In the genomic region with DNA sequence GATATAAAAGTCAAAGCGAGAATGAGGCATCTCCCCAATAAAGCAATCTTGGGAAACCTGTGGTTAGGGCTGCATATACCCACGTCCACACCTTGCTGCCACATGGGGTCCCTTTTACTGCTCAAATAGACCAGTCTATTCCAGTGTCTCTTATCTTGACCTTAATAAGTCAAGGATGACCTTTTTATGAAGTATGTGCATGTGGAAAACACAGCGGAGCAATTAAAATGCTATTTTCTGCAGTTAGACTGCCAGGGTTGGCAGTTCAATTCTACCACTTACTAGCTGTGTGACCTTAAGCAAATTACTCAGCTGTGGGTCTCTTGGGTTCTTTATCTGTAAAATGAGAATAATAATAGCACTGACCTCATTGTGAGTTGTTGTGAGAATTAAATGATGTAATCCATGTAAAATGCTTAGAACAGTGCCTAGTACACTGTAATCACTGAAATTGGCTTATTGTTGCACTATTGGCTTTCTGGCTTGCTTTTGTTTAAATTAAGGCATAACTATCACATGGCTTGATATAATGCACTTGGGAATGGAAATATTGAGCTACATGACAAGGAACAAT, we compare ENCODE assay signal across 14 cellular contexts.
DNase-seq lines count a peak whose midpoint lies in the region; ATAC-seq and TF ChIP-seq lines count a peak whose summit lies in the region.
"Had no signal": no experiment of that assay in that cellular context is flagged by ENCODE, and none has a peak within 500 bp of the region (broad histone marks: within the 10 kb centered on the region; RNA-seq: fewer than 3 reads in every experiment).

No MANE protein-coding gene starts in this region.

- intact Hi-C loops in stomach (cut with DNase I; ENCODE audit: low total_unique reads) = no loop called here

- TF ChIP-seq EP300 in stomach (IDR thresholded peaks at IDR 0.05) = no peak

- ATAC-seq in HG02884 (IDR thresholded peaks at IDR 0.05; ENCODE audit: unreplicated experiment) = no peak

- H3K9ac ChIP-seq in skeletal muscle tissue (ENCODE audit: low read depth in 1 of 3, low read length in 3 of 3) = no peak overlapping the region

- TF ChIP-seq CTCF in fibroblast of mammary gland (conservative IDR thresholded peaks at IDR 0.05; ENCODE audit: control insufficient read depth, insufficient read depth, low read depth, low read length) = no peak
- TF ChIP-seq CTCF in stomach (IDR thresholded peaks at IDR 0.05) = no peak

- H3K27me3 ChIP-seq in skeletal muscle tissue (ENCODE audit: control insufficient read depth in 3 of 3, insufficient read depth in 3 of 3, low read length in 3 of 3) (no peaks in the 10 kb centered on the region), stomach (no peaks in the 10 kb centered on the region)

- H3K4me3 ChIP-seq in fibroblast of mammary gland (ENCODE audit: control insufficient read depth, low read depth, low read length) = no peak overlapping the region
- H3K4me3 ChIP-seq in skeletal muscle tissue (ENCODE audit: low read length in 3 of 3) = no peak overlapping the region
- no peak overlapping the region for H3K4me3 ChIP-seq in stomach

- WGBS in stomach, 5 donors = 81 to 85% (median 83%) methylated on average over 3 of the region's 3 CpGs

- H3K4me1 ChIP-seq in skeletal muscle tissue (ENCODE audit: control insufficient read depth in 3 of 3, insufficient read depth in 3 of 3, low read length in 3 of 3) (peaks cover 2 to 5% (median 4%) of the 10 kb centered on the region in 3 donors), stomach (peaks cover 0 to 12% (median 0%) of the 10 kb centered on the region in 4 donors)

- H3K9me3 ChIP-seq in skeletal muscle tissue (ENCODE audit: control insufficient read depth in 3 of 3, low read length in 3 of 3) (no peaks in the 10 kb centered on the region), stomach (no peaks in the 10 kb centered on the region)

- H3K27ac ChIP-seq in skeletal muscle tissue (ENCODE audit: low read depth, low read length) (peak overlapping the region; percentile 26), stomach (no peak overlapping the region)

- no peak for TF ChIP-seq POLR2A in stomach (IDR thresholded peaks at IDR 0.05)

- H3K36me3 ChIP-seq in skeletal muscle tissue (ENCODE audit: control insufficient read depth in 3 of 3, insufficient read depth in 3 of 3, low read length in 3 of 3) (no peaks in the 10 kb centered on the region), stomach (no peaks in the 10 kb centered on the region)

- DNase-seq in NCI-H2107 treated with DMSO at 0.1 percent for 48 hours (lab: John Stamatoyannopoulos, UW; ENCODE audit: unreplicated experiment) (peak; percentile 7), NCI-H2107 (lab: John Stamatoyannopoulos, UW) (no peak), RKO (ENCODE audit: low spot score) (peak; percentile 8), fibroblast of mammary gland (ENCODE audit: low read depth) (peak; percentile 67), NK-92 (lab: John Stamatoyannopoulos, UW; ENCODE audit: unreplicated experiment) (no peak), stomach (no peak)
- DNase-seq: 8988T; activated CD4-positive, alpha-beta T cell treated with anti-CD3 and anti-CD28 coated beads, Interleukin-2, amount 10 ng/mL, durations not matched to agents 7 days and 5 days; DMS79 treated with DMSO at 0.1 percent for 48 hours; islet precursor cell; NCI-H524; occipital lobe had no signal

Comparison
In these comparisons a context has a peak if more than half of its experiments do, and no peak if none do; other contexts are left out.
1. DNase-seq: peak in NCI-H2107 treated with DMSO at 0.1 percent for 48 hours (single experiment), RKO (single experiment) and fibroblast of mammary gland (single experiment); none in NCI-H2107 (single experiment), NK-92 (single experiment) and stomach (single experiment).